In genomic region chr9:132411091-132411508, GRCh38 we compare ENCODE assay signal across 8 cellular contexts. TPM values are rescaled to one million over a fixed set of nuclear protein-coding genes. Genes with fewer than 3 reads are reported as not detected.
DNase-seq lines count a peak whose midpoint lies in the region.

No MANE protein-coding gene starts in this region.

- DNase-seq in 8988T (peak; percentile 91), GM19238 (ENCODE audit: insufficient read length, low spot score) (peak; percentile 70), NCI-H2081 treated with DMSO at 0.1 percent for 48 hours (lab: John Stamatoyannopoulos, UW) (peak; percentile 57), dermis blood vessel endothelial cell (peak; percentile 63), medulla oblongata (ENCODE audit: extremely low spot score) (peak; percentile 9), dedifferentiated amniotic fluid mesenchymal stem cell (ENCODE audit: extremely low spot score) (no peak)
- DNase-seq in activated CD4-positive, alpha-beta T cell treated with anti-CD3 and anti-CD28 coated beads, Interleukin-2, amount 50 U/mL, for 1 hour = peak; percentile 70
- DNase-seq in stimulated activated CD8-positive, alpha-beta memory T cell treated with anti-CD3 and anti-CD28 coated beads, Interleukin-7, amount 100 ng/mL, for 4 hours (ENCODE audit: low read depth in 2 of 2) = peak; percentile 33 to 45

RNA-seq across cellular contexts. Expression of gene CFAP77, which starts 1.1 kb away (rescaled TPM):
- total RNA-seq in dermis blood vessel endothelial cell = 0.05 and 0.34 TPM in 2 replicates

RNA-seq across cellular contexts. Expression of gene TTF1, which starts 4.5 kb away (rescaled TPM):
- 13.6 and 20.3 TPM in 2 replicates for total RNA-seq in dermis blood vessel endothelial cell

RNA-seq across cellular contexts. Expression of gene SETX, which starts 56.3 kb away (rescaled TPM):
- total RNA-seq in dermis blood vessel endothelial cell = 92.7 and 123 TPM in 2 replicates
